Comparison of ENCODE assay signal across 19 cellular contexts in the genomic region with DNA sequence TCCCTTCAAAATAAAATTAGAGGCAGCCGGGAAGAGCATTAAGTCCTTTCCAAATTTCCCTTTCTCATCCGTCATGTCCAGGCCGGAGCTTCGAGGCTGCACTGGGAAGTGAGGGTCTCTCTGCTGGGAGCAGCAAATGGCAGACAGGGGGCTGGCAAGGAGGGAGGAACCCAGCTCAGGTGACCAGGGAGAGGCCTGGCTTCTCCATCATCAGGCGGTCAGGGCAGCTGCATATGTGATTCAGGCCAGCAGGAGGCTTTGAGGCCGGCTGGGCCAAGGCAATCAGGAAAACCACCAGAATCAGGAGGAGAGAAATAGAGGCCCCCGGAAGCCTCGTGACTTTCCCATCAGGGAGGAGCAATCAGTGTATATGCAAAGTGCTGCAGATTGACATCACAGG.
A peak's percentile ranks its signal among the peaks of the same experiment; 100 is the strongest.
DNase-seq lines count a peak whose midpoint lies in the region; ATAC-seq and TF ChIP-seq lines count a peak whose summit lies in the region.
"Had no signal": no experiment of that assay in that cellular context is flagged by ENCODE, and none has a peak within 500 bp of the region (broad histone marks: within the 10 kb centered on the region; RNA-seq: fewer than 3 reads in every experiment).

No MANE protein-coding gene starts in this region.

- no peak overlapping the region for H3K4me2 ChIP-seq in HCT116 (ENCODE audit: low read length)

- CTCF ChIA-PET in HCT116 (lab: Charles Lee), result interaction anchor here (0.5 to 2.2 kb wide), 4 partner anchors 29 to 178 kb away, joined by 3 to 6 read pairs (median 4); no protein-coding TSS in a partner anchor
- CTCF ChIA-PET in WTC11 (lab: Charles Lee), result interaction anchor here (0.5 to 5.5 kb wide), 43 partner anchors 8 to 575 kb away, joined by 3 to 100 read pairs (median 4); a partner anchor contains a TSS

- peaks cover 4% of the 10 kb centered on the region for H3K36me3 Mint-ChIP-seq in WTC11
- H3K36me3 Mint-ChIP-seq in activated T-helper 17 cell treated with anti-CD3 and anti-CD28 coated beads, Interleukin-2, amount 50 U/mL, for 72 hours (ENCODE audit: low read depth), result no peaks in the 10 kb centered on the region
- H3K36me3 Mint-ChIP-seq: naive B cell had no signal

- in situ Hi-C loops in transverse colon (cut with MboI; ENCODE audit: low pct_ligation_motif_present in 1 of 4, low pct_unique_long_range_greater_than_20kb in 1 of 4, low sequenced_read_pairs in 3 of 4), result no loop called here

- POLR2A ChIA-PET in HCT116 (lab: Charles Lee), result no interaction called here
- POLR2A ChIA-PET in WTC11 (lab: Charles Lee), result interaction anchor here (0.6 to 1.2 kb wide), 2 partner anchors 22 to 81 kb away, joined by 3 read pairs; no protein-coding TSS in a partner anchor

- no peak overlapping the region for H2AFZ ChIP-seq in HCT116 (ENCODE audit: low read depth, low read length, poor library complexity, severe bottlenecking)

- 0 out of 2 replicates have a peak overlapping the region, but pooled peaks have one; percentile 13 for H3K4me3 Mint-ChIP-seq in WTC11
- no peak overlapping the region for H3K4me3 Mint-ChIP-seq in activated T-helper 17 cell treated with anti-CD3 and anti-CD28 coated beads, Interleukin-2, amount 50 U/mL, for 72 hours
- H3K4me3 Mint-ChIP-seq: activated CD8-positive, alpha-beta T cell treated with anti-CD3 and anti-CD28 coated beads for 36 hours; activated T-helper 1 cell treated with anti-CD3 and anti-CD28 coated beads, Interleukin-12 subunit alpha, Interleukin-12 subunit beta, Interleukin-2, Interleukin-4 antibody, amounts not matched to agents 30 ng/mL and 10 ng/mL and 1 ng/mL, durations not matched to agents 14 hours and 24 hours and 36 hours had no signal

- BruUV-seq in HCT116 (replicated peaks; lab: Mats Ljungman, UMichigan), result no TSS peak

- H3K27ac ChIP-seq in HCT116 (ENCODE audit: low read depth, low read length), result no peak overlapping the region
- H3K27ac ChIP-seq in transverse colon, result no peak overlapping the region
- H3K27ac ChIP-seq: esophagus muscularis mucosa, SJSA1, tibial nerve had no signal

- H3K9ac ChIP-seq in HCT116 (ENCODE audit: low read length), result no peak overlapping the region

- intact Hi-C loops in HCT116 (cut with micrococcal nuclease), result no loop called here
- intact Hi-C loops in transverse colon (cut with DNase I; ENCODE audit: low total_unique reads), result no loop called here

- H3K4me3 ChIP-seq in HCT116 (replicated peaks in 1 of 2; ENCODE audit: low read depth in 1 of 2, low read length in 2 of 2) (no peak overlapping the region), transverse colon (no peak overlapping the region)
- H3K4me3 ChIP-seq: esophagus muscularis mucosa, SJSA1, tibial nerve had no signal

- TF ChIP-seq CTCF in HCT116 (IDR thresholded peaks at IDR 0.05 in 2 of 3, conservative IDR thresholded peaks at IDR 0.05 in 1 of 3; ENCODE audit: borderline replicate concordance in 1 of 3, insufficient read depth in 1 of 3, low read depth in 2 of 3, low read length in 2 of 3) (peak in 2 of 3 experiments; percentile 41 to 46; a peak in 4 of 6 replicates), WTC11 (IDR thresholded peaks at IDR 0.05) (0 out of 2 replicates have a peak, but pooled peaks have one; percentile 27), transverse colon (IDR thresholded peaks at IDR 0.05) (peak in 2 of 5 experiments; percentile 4 to 7)

- no peaks in the 10 kb centered on the region for H3K9me2 ChIP-seq in HCT116 (ENCODE audit: insufficient read depth)

- H3K27ac Mint-ChIP-seq in WTC11, result peak overlapping the region; percentile 69
- no peak overlapping the region for H3K27ac Mint-ChIP-seq in activated T-helper 17 cell treated with anti-CD3 and anti-CD28 coated beads, Interleukin-2, amount 50 U/mL, for 72 hours
- H3K27ac Mint-ChIP-seq: activated CD8-positive, alpha-beta T cell treated with anti-CD3 and anti-CD28 coated beads for 36 hours; activated T-helper 1 cell treated with anti-CD3 and anti-CD28 coated beads, Interleukin-12 subunit alpha, Interleukin-12 subunit beta, Interleukin-2, Interleukin-4 antibody, amounts not matched to agents 30 ng/mL and 10 ng/mL and 1 ng/mL, durations not matched to agents 14 hours and 24 hours and 36 hours had no signal

- H3K4me1 ChIP-seq in HCT116 (ENCODE audit: control insufficient read depth in 1 of 2, insufficient read depth in 2 of 2, low read length in 2 of 2), result peaks cover 5 to 10% of the 10 kb centered on the region in 2 experiments; a peak in 3 of 4 replicates
- H3K4me1 ChIP-seq in transverse colon, result no peaks in the 10 kb centered on the region
- H3K4me1 ChIP-seq: esophagus muscularis mucosa, tibial nerve had no signal

- H3K9me3 ChIP-seq in HCT116 (ENCODE audit: control insufficient read depth in 1 of 2, insufficient read depth in 1 of 2, low read depth in 1 of 2, low read length in 2 of 2), result no peaks in the 10 kb centered on the region
- H3K9me3 ChIP-seq in transverse colon, result no peaks in the 10 kb centered on the region

- H3K27me3 Mint-ChIP-seq in WTC11 (ENCODE audit: low read depth), result peaks cover 6% of the 10 kb centered on the region; the same call in 1 of the 2 replicates
- H3K27me3 Mint-ChIP-seq in activated T-helper 17 cell treated with anti-CD3 and anti-CD28 coated beads, Interleukin-2, amount 50 U/mL, for 72 hours, result peaks cover 14% of the 10 kb centered on the region

- ATAC-seq in HCT116 (peak; percentile 55), WTC11 (peak; percentile 87)
- ATAC-seq in activated T-helper 17 cell treated with anti-CD3 and anti-CD28 coated beads, Interleukin-2, amount 50 U/mL, for 72 hours (replicated peaks), result no peak
- ATAC-seq: activated CD8-positive, alpha-beta T cell treated with anti-CD3 and anti-CD28 coated beads for 36 hours had no signal

- RAD21 ChIA-PET in HCT116 (lab: Charles Lee; ENCODE audit: low non-redundant PET in 1 of 2, low total read pairs in 2 of 2, uncharacterized antibody in 2 of 2, unreplicated experiment in 2 of 2), result no interaction called here

- H4K20me1 ChIP-seq in HCT116 (ENCODE audit: insufficient read depth), result no peaks in the 10 kb centered on the region

- H3K4me1 Mint-ChIP-seq in WTC11, result peaks cover 51% of the 10 kb centered on the region
- H3K4me1 Mint-ChIP-seq in activated T-helper 17 cell treated with anti-CD3 and anti-CD28 coated beads, Interleukin-2, amount 50 U/mL, for 72 hours, result peaks cover 4% of the 10 kb centered on the region
- H3K4me1 Mint-ChIP-seq: naive B cell had no signal

- no peaks in the 10 kb centered on the region for H3K36me3 ChIP-seq in HCT116 (ENCODE audit: control insufficient read depth in 1 of 2, insufficient read depth in 2 of 2, low read length in 2 of 2)
- H3K36me3 ChIP-seq in transverse colon, result no peaks in the 10 kb centered on the region
- H3K36me3 ChIP-seq: esophagus muscularis mucosa, SJSA1, tibial nerve had no signal

- H3K27me3 ChIP-seq in HCT116 (ENCODE audit: insufficient read depth, low read length) (peaks cover 22% of the 10 kb centered on the region), transverse colon (peaks cover 15% of the 10 kb centered on the region)

- no peak for TF ChIP-seq RAD21 in HCT116 (IDR thresholded peaks at IDR 0.05; ENCODE audit: low read depth)

- H3K79me2 ChIP-seq in HCT116 (ENCODE audit: insufficient read depth, low read length), result no peaks in the 10 kb centered on the region

- H3K9me3 Mint-ChIP-seq in WTC11, result peaks cover 17% of the 10 kb centered on the region
- no peaks in the 10 kb centered on the region for H3K9me3 Mint-ChIP-seq in activated T-helper 17 cell treated with anti-CD3 and anti-CD28 coated beads, Interleukin-2, amount 50 U/mL, for 72 hours
- H3K9me3 Mint-ChIP-seq: activated CD8-positive, alpha-beta T cell treated with anti-CD3 and anti-CD28 coated beads for 36 hours; activated T-helper 1 cell treated with anti-CD3 and anti-CD28 coated beads, Interleukin-12 subunit alpha, Interleukin-12 subunit beta, Interleukin-2, Interleukin-4 antibody, amounts not matched to agents 30 ng/mL and 10 ng/mL and 1 ng/mL, durations not matched to agents 14 hours and 24 hours and 36 hours had no signal

- DNase-seq in 8988T (peak; percentile 40), HCT116 (ENCODE audit: low read depth, low spot score) (no peak), WTC11 (ENCODE audit: low spot score) (peak; percentile 79), iPS-NIHi11 (ENCODE audit: low spot score) (peak; percentile 87), NCI-H187 treated with DMSO at 0.1 percent for 48 hours (lab: John Stamatoyannopoulos, UW) (no peak), NCI-H526 treated with DMSO at 0.1 percent for 48 hours (lab: John Stamatoyannopoulos, UW) (no peak), transverse colon (no peak)
- DNase-seq: activated CD8-positive, alpha-beta T cell treated with anti-CD3 and anti-CD28 coated beads for 36 hours; cortex of kidney; MM.1S; naive B cell; NCI-H2107; stimulated activated CD4-positive, alpha-beta T cell treated with anti-CD3 and anti-CD28 coated beads, Interleukin-2, amount 100 ng/mL, for 48 hours; stimulated activated CD8-positive, alpha-beta memory T cell treated with anti-CD3 and anti-CD28 coated beads, Interleukin-4, amount 100 ng/mL, for 48 hours had no signal

- TF ChIP-seq POLR2A in HCT116 (IDR thresholded peaks at IDR 0.05; ENCODE audit: borderline replicate concordance, extremely low read depth, insufficient read depth, insufficient read length), result no peak
- no peak for TF ChIP-seq POLR2A in transverse colon (IDR thresholded peaks at IDR 0.05)

- WGBS in transverse colon (ENCODE audit: low coverage in 1 of 2), 2 donors, result 60 to 68% methylated on average over 4 to 8 of the region's 8 CpGs

- no peak for TF ChIP-seq EP300 in transverse colon (IDR thresholded peaks at IDR 0.05; ENCODE audit: low read depth)

TF ChIP-seq in HCT116, 20 proteins besides CTCF, POLR2A, EP300 and RAD21 (continues in another document):
- TF ChIP-seq, protein P1, sequence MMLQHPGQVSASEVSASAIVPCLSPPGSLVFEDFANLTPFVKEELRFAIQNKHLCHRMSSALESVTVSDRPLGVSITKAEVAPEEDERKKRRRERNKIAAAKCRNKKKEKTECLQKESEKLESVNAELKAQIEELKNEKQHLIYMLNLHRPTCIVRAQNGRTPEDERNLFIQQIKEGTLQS (IDR thresholded peaks at IDR 0.05), result no peak
- TF ChIP-seq SIN3A (IDR thresholded peaks at IDR 0.05; ENCODE audit: low read depth) (no peak), JUND (IDR thresholded peaks at IDR 0.05) (no peak), FOSL1 (IDR thresholded peaks at IDR 0.05; ENCODE audit: low read depth) (no peak), EZH2 (IDR thresholded peaks at IDR 0.05) (no peak), ZNF274 (IDR thresholded peaks at IDR 0.05; ENCODE audit: low read depth, low read length) (no peak)

TF ChIP-seq in WTC11, 78 proteins besides CTCF, POLR2A, EP300 and RAD21 (continues in another document):
- no peak for TF ChIP-seq ZNF317 (CRISPR knock-in tag; IDR thresholded peaks at IDR 0.05; ENCODE audit: borderline replicate concordance, low read depth)
- TF ChIP-seq, protein P2, sequence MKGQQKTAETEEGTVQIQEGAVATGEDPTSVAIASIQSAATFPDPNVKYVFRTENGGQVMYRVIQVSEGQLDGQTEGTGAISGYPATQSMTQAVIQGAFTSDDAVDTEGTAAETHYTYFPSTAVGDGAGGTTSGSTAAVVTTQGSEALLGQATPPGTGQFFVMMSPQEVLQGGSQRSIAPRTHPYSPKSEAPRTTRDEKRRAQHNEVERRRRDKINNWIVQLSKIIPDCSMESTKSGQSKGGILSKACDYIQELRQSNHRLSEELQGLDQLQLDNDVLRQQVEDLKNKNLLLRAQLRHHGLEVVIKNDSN (CRISPR knock-in tag; IDR thresholded peaks at IDR 0.05), result peak; percentile 69

Comparison
In these comparisons a context has a peak if more than half of its experiments do, and no peak if none do; other contexts are left out.
1. DNase-seq: peak in 8988T (single experiment), WTC11 (single experiment) and iPS-NIHi11 (single experiment); none in HCT116 (single experiment), NCI-H187 treated with DMSO at 0.1 percent for 48 hours (single experiment), NCI-H526 treated with DMSO at 0.1 percent for 48 hours (single experiment) and transverse colon (single experiment).